Comparison of ENCODE assay signal across 16 cellular contexts in genomic region chr9:20582150-20582549, GRCh38. TPM values are rescaled to one million over a fixed set of nuclear protein-coding genes. Genes with fewer than 3 reads are reported as not detected.
A peak's percentile ranks its signal among the peaks of the same experiment; 100 is the strongest.
DNase-seq lines count a peak whose midpoint lies in the region; ATAC-seq and TF ChIP-seq lines count a peak whose summit lies in the region.
"Had no signal": no experiment of that assay in that cellular context is flagged by ENCODE, and none has a peak within 500 bp of the region (broad histone marks: within the 10 kb centered on the region; RNA-seq: fewer than 3 reads in every experiment).

No MANE protein-coding gene starts in this region.

- H3K9me3 Mint-ChIP-seq in activated T-cell treated with anti-CD3 and anti-CD28 coated beads, Interleukin-2, amount 50 U/mL, for 72 hours = peaks cover 0 to 2% of the 10 kb centered on the region in 2 donors
- H3K9me3 Mint-ChIP-seq in type B pancreatic cell = peaks cover 10% of the 10 kb centered on the region

- no peak for TF ChIP-seq CTCF in type B pancreatic cell (conservative IDR thresholded peaks at IDR 0.05)

- DNase-seq in activated T-cell treated with anti-CD3 and anti-CD28 coated beads, Interleukin-2, amount 50 U/mL, for 72 hours = peak in 1 of 2 donors; percentile 11
- DNase-seq in activated T-cell treated with anti-CD3 and anti-CD28 coated beads, Interleukin-2, amount 50 U/mL, for 48 hours = no peak
- no peak for DNase-seq in type B pancreatic cell (ENCODE audit: extremely low spot score, unreplicated experiment)
- DNase-seq in NCI-H2171 treated with DMSO at 0.1 percent for 48 hours (lab: John Stamatoyannopoulos, UW) = no peak
- no peak for DNase-seq in DMS79 treated with DMSO at 0.1 percent for 48 hours (lab: John Stamatoyannopoulos, UW)
- no peak for DNase-seq in COLO668 (lab: John Stamatoyannopoulos, UW; ENCODE audit: unreplicated experiment)
- DNase-seq: activated CD4-positive, alpha-beta T cell treated with anti-CD3 and anti-CD28 coated beads, Interleukin-2, amount 50 U/mL, for 4 hours; activated naive CD4-positive, alpha-beta T cell treated with anti-CD3 and anti-CD28 coated beads, Interleukin-2, amount 10 ng/mL, durations not matched to agents 7 days and 5 days; gastrocnemius medialis; NCI-H1930; tibial artery had no signal

- peak overlapping the region; percentile 20 to 32 for H3K4me3 Mint-ChIP-seq in activated T-cell treated with anti-CD3 and anti-CD28 coated beads, Interleukin-2, amount 50 U/mL, for 72 hours
- no peak overlapping the region for H3K4me3 Mint-ChIP-seq in type B pancreatic cell
- H3K4me3 Mint-ChIP-seq: activated naive CD4-positive, alpha-beta T cell treated with anti-CD3 and anti-CD28 coated beads, Interleukin-2, amount 10 ng/mL, durations not matched to agents 7 days and 5 days; central memory CD8-positive, alpha-beta T cell had no signal

- ATAC-seq in activated T-cell treated with anti-CD3 and anti-CD28 coated beads, Interleukin-2, amount 50 U/mL, for 72 hours (replicated peaks in 1 of 2) = peak; percentile 68 to 72
- ATAC-seq in HG02610 (IDR thresholded peaks at IDR 0.05; ENCODE audit: unreplicated experiment) (peak; percentile 57), HG03571 (IDR thresholded peaks at IDR 0.05; ENCODE audit: unreplicated experiment) (peak; percentile 45)
- ATAC-seq: A549, gastrocnemius medialis, HCT116 had no signal

- H3K36me3 Mint-ChIP-seq in activated T-cell treated with anti-CD3 and anti-CD28 coated beads, Interleukin-2, amount 50 U/mL, for 72 hours (ENCODE audit: insufficient read depth in 2 of 2) = peaks cover 3 to 21% of the 10 kb centered on the region in 2 donors
- peaks cover 29% of the 10 kb centered on the region for H3K36me3 Mint-ChIP-seq in type B pancreatic cell

- H3K4me1 Mint-ChIP-seq in activated T-cell treated with anti-CD3 and anti-CD28 coated beads, Interleukin-2, amount 50 U/mL, for 72 hours (ENCODE audit: low read depth) = peaks cover 70% of the 10 kb centered on the region
- peaks cover 11% of the 10 kb centered on the region for H3K4me1 Mint-ChIP-seq in type B pancreatic cell (ENCODE audit: unreplicated experiment)

- H3K27ac Mint-ChIP-seq in activated T-cell treated with anti-CD3 and anti-CD28 coated beads, Interleukin-2, amount 50 U/mL, for 72 hours = no peak overlapping the region
- peak overlapping the region; percentile 28 for H3K27ac Mint-ChIP-seq in type B pancreatic cell
- H3K27ac Mint-ChIP-seq: activated naive CD4-positive, alpha-beta T cell treated with anti-CD3 and anti-CD28 coated beads, Interleukin-2, amount 10 ng/mL, durations not matched to agents 7 days and 5 days had no signal

- H3K27me3 Mint-ChIP-seq in activated T-cell treated with anti-CD3 and anti-CD28 coated beads, Interleukin-2, amount 50 U/mL, for 72 hours (ENCODE audit: low read depth) = no peaks in the 10 kb centered on the region
- H3K27me3 Mint-ChIP-seq in type B pancreatic cell = no peaks in the 10 kb centered on the region
- H3K27me3 Mint-ChIP-seq: activated naive CD4-positive, alpha-beta T cell treated with anti-CD3 and anti-CD28 coated beads, Interleukin-2, amount 10 ng/mL, durations not matched to agents 7 days and 5 days; central memory CD8-positive, alpha-beta T cell had no signal

RNA-seq across cellular contexts. Expression of gene MLLT3, which starts 40.1 kb away (rescaled TPM):
- total RNA-seq in activated T-cell treated with anti-CD3 and anti-CD28 coated beads, Interleukin-2, amount 50 U/mL, for 72 hours = 10 to 100 TPM; 40.0 to 47.5 TPM
- 44.2 and 50.0 TPM in 2 replicates for total RNA-seq in type B pancreatic cell (ENCODE audit: low replicate concordance)
